8 cellular contexts compared by ENCODE assay signal in the genomic region with DNA sequence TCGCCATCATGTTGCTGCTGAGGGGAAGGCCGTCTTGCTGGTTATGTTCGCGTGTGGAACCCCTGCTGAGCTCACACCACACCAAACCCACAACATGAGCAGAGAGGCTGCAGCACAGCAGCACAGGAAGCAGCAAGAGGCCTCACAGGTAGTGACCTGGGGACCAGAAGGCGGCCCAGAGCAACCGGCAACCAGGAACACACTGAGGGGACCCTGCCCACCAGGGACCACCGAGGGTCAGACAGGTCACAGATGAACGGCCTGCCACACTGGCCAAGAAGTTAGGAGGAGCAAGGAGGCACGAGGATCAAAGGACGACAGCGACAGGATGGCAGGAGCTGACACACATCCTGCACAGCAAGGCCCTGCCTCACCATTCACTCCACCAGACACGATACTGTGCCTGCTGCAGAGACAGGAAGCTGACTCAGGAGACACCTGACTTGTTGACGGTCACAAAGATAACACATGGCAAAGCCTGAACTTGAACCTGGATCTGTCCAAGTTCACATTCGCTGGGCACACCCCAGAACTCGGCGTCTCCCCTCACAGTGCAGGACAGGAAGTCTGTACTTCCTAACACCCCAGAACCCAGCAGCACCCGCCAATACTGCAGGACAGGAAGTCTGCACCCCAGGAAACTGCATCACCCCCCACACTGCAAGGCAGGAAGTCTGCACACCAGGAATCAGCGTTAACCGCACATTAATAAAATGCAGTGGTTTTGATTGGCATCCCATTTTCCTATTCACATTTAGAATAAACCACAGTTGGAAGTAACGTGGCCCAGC.
A peak's percentile ranks its signal among the peaks of the same experiment; 100 is the strongest.
DNase-seq lines count a peak whose midpoint lies in the region; ATAC-seq and TF ChIP-seq lines count a peak whose summit lies in the region.

No MANE protein-coding gene starts in this region.

- ATAC-seq in CD4-positive, alpha-beta T cell (ENCODE audit: poor library complexity) = peak; percentile 81
- no peak for ATAC-seq in GM19452 (IDR thresholded peaks at IDR 0.05; ENCODE audit: unreplicated experiment)

- peak overlapping the region; percentile 93 for H3K27ac ChIP-seq in CD4-positive, alpha-beta T cell (ENCODE audit: low read depth, low read length)
- peak overlapping the region; percentile 64 for H3K27ac ChIP-seq in osteoblast (ENCODE audit: low read depth, low read length)

- H2AFZ ChIP-seq in osteoblast (ENCODE audit: low read length) = no peak overlapping the region

- CTCF ChIA-PET in CD4-positive, alpha-beta T cell (lab: Charles Lee) = interaction anchor here (1.0 to 1.8 kb wide), 7 partner anchors 14 to 545 kb away, joined by 3 to 7 read pairs (median 4); partner anchors contain the start of gene SPG7
- CTCF ChIA-PET in activated CD4-positive, alpha-beta T cell treated with anti-CD3 and anti-CD28 coated beads, Interleukin-2, amount 10 ng/mL, durations not matched to agents 7 days and 5 days (lab: Charles Lee) = interaction anchor here (0.6 to 4.8 kb wide), 11 partner anchors 9 to 440 kb away, joined by 3 to 26 read pairs (median 3); no protein-coding TSS in a partner anchor

- peaks cover 44% of the 10 kb centered on the region for H3K4me1 ChIP-seq in osteoblast (ENCODE audit: insufficient read depth, low read length)

- peak overlapping the region; percentile 82 for H3K4me3 Mint-ChIP-seq in CD4-positive, alpha-beta T cell
- H3K4me3 Mint-ChIP-seq in activated CD4-positive, alpha-beta T cell treated with anti-CD3 and anti-CD28 coated beads, Interleukin-2, amount 10 ng/mL, durations not matched to agents 7 days and 5 days = peak overlapping the region; percentile 40

- peaks cover 34% of the 10 kb centered on the region for H3K36me3 Mint-ChIP-seq in CD4-positive, alpha-beta T cell (ENCODE audit: low read depth)
- peaks cover 48% of the 10 kb centered on the region for H3K36me3 Mint-ChIP-seq in activated CD4-positive, alpha-beta T cell treated with anti-CD3 and anti-CD28 coated beads, Interleukin-2, amount 10 ng/mL, durations not matched to agents 7 days and 5 days (ENCODE audit: low read depth)

- intact Hi-C loops in CD4-positive, alpha-beta T cell (cut with DNase I, micrococcal nuclease) = loop anchor here (1.0 to 5.0 kb wide), 5 partner anchors 15 to 189 kb away; no protein-coding TSS in a partner anchor

- TF ChIP-seq CTCF in CD4-positive, alpha-beta T cell (IDR thresholded peaks at IDR 0.05) = no peak
- TF ChIP-seq CTCF in osteoblast (IDR thresholded peaks at IDR 0.05; ENCODE audit: extremely low read depth, low read depth, low read length) = no peak

- H3K27me3 ChIP-seq in CD4-positive, alpha-beta T cell (ENCODE audit: control insufficient read depth, insufficient read depth, low read length) = no peaks in the 10 kb centered on the region
- no peaks in the 10 kb centered on the region for H3K27me3 ChIP-seq in osteoblast (ENCODE audit: insufficient read depth, low read length)

- H3K27me3 Mint-ChIP-seq in CD4-positive, alpha-beta T cell = no peaks in the 10 kb centered on the region
- no peaks in the 10 kb centered on the region for H3K27me3 Mint-ChIP-seq in activated CD4-positive, alpha-beta T cell treated with anti-CD3 and anti-CD28 coated beads, Interleukin-2, amount 10 ng/mL, durations not matched to agents 7 days and 5 days

- peaks cover 94% of the 10 kb centered on the region for H3K4me1 Mint-ChIP-seq in CD4-positive, alpha-beta T cell (ENCODE audit: low read depth)
- peaks cover 91% of the 10 kb centered on the region for H3K4me1 Mint-ChIP-seq in activated CD4-positive, alpha-beta T cell treated with anti-CD3 and anti-CD28 coated beads, Interleukin-2, amount 10 ng/mL, durations not matched to agents 7 days and 5 days

- H3K4me3 ChIP-seq in osteoblast (ENCODE audit: insufficient read depth, low read length) = no peak overlapping the region

- in situ Hi-C loops in KBM-7 (cut with MboI; ENCODE audit: low pct_unique_long_range_greater_than_20kb, low sequenced_read_pairs) = no loop called here

- no peaks in the 10 kb centered on the region for H3K9me3 Mint-ChIP-seq in CD4-positive, alpha-beta T cell
- H3K9me3 Mint-ChIP-seq in activated CD4-positive, alpha-beta T cell treated with anti-CD3 and anti-CD28 coated beads, Interleukin-2, amount 10 ng/mL, durations not matched to agents 7 days and 5 days = no peaks in the 10 kb centered on the region

- H3K27ac Mint-ChIP-seq in CD4-positive, alpha-beta T cell = peak overlapping the region; percentile 98
- peak overlapping the region; percentile 99 for H3K27ac Mint-ChIP-seq in activated CD4-positive, alpha-beta T cell treated with anti-CD3 and anti-CD28 coated beads, Interleukin-2, amount 10 ng/mL, durations not matched to agents 7 days and 5 days

- H3K9me3 ChIP-seq in CD4-positive, alpha-beta T cell (ENCODE audit: control insufficient read depth, low read length) = no peaks in the 10 kb centered on the region
- H3K9me3 ChIP-seq in osteoblast (ENCODE audit: low read depth, low read length) = no peaks in the 10 kb centered on the region

- DNase-seq in CD4-positive, alpha-beta T cell = peak; percentile 63 to 84 (median 68)
- DNase-seq in KBM-7 = peak; percentile 81
- peak; percentile 87 for DNase-seq in activated CD4-positive, alpha-beta T cell treated with anti-CD3 and anti-CD28 coated beads, Interleukin-2, amount 10 ng/mL, durations not matched to agents 7 days and 5 days
- DNase-seq in effector CD8-positive, alpha-beta T cell (lab: John Stamatoyannopoulos, UW) = peak; percentile 42
- DNase-seq in osteoblast (ENCODE audit: insufficient read length, low spot score, missing footprints) = peak; percentile 98
- no peak for DNase-seq in NCI-H82 (lab: John Stamatoyannopoulos, UW)
- no peak for DNase-seq in SIG-M5 treated with dmso at 0.1 percent for 504 hours (lab: John Stamatoyannopoulos, UW; ENCODE audit: unreplicated experiment)

- peaks cover 31% of the 10 kb centered on the region for H4K20me1 ChIP-seq in osteoblast (ENCODE audit: insufficient read depth, low read length)

- POLR2A ChIA-PET in CD4-positive, alpha-beta T cell (lab: Charles Lee) = interaction anchor here (0.6 to 3.8 kb wide), 21 partner anchors 8 to 342 kb away, joined by 3 to 16 read pairs (median 5); partner anchors contain the start of genes CHMP1A, SPATA33, SPG7 and ZNF778
- POLR2A ChIA-PET in activated CD4-positive, alpha-beta T cell treated with anti-CD3 and anti-CD28 coated beads, Interleukin-2, amount 10 ng/mL, durations not matched to agents 7 days and 5 days (lab: Charles Lee) = interaction anchor here (0.8 kb wide), 2 partner anchors 69 to 173 kb away, joined by 3 read pairs; no protein-coding TSS in a partner anchor

- peaks cover 13% of the 10 kb centered on the region for H3K36me3 ChIP-seq in osteoblast (ENCODE audit: insufficient read depth, low read length)

- H3K79me2 ChIP-seq in osteoblast (ENCODE audit: insufficient read depth, low read length) = peaks cover 100% of the 10 kb centered on the region

- peak overlapping the region; percentile 25 for H3K4me2 ChIP-seq in osteoblast (ENCODE audit: insufficient read depth, low read length)

Comparison
In these comparisons a context has a peak if more than half of its experiments do, and no peak if none do; other contexts are left out.
1. DNase-seq: peak in CD4-positive, alpha-beta T cell (10 of 10), KBM-7 (single experiment), activated CD4-positive, alpha-beta T cell treated with anti-CD3 and anti-CD28 coated beads, Interleukin-2, amount 10 ng/mL, durations not matched to agents 7 days and 5 days (single experiment), effector CD8-positive, alpha-beta T cell (single experiment) and osteoblast (single experiment); none in NCI-H82 (single experiment) and SIG-M5 treated with dmso at 0.1 percent for 504 hours (single experiment).